ENCODE assay signal across 1 cellular context in genomic region chr9:131731237-131731995, GRCh38.
TF ChIP-seq lines count a peak whose summit lies in the region.

No MANE protein-coding gene starts in this region.

TF ChIP-seq in HepG2, 621 proteins besides CTCF, POLR2A, EP300 and RAD21 (continues in another document):
- TF ChIP-seq TBX3 (IDR thresholded peaks at IDR 0.05; ENCODE audit: borderline replicate concordance) (peak; percentile 77; the same call in 1 of the 2 replicates), NR2F6 (IDR thresholded peaks at IDR 0.05) (peak; percentile 70), NR2F6 (CRISPR knock-in tag; IDR thresholded peaks at IDR 0.05) (0 out of 2 replicates have a peak, but pooled peaks have one; percentile 36), NFIC (IDR thresholded peaks at IDR 0.05; ENCODE audit: low read length) (no peak), HOMEZ (CRISPR knock-in tag; IDR thresholded peaks at IDR 0.05; ENCODE audit: low read depth) (0 out of 2 replicates have a peak, but pooled peaks have one; percentile 26), ZNF703 (CRISPR knock-in tag; IDR thresholded peaks at IDR 0.05; ENCODE audit: borderline replicate concordance) (no peak), NR2F2 (IDR thresholded peaks at IDR 0.05; ENCODE audit: borderline replicate concordance, low read depth) (peak; percentile 66; the same call in 1 of the 2 replicates), RARA (CRISPR knock-in tag; IDR thresholded peaks at IDR 0.05) (peak; percentile 70; the same call in 1 of the 2 replicates), ARID5B (CRISPR knock-in tag; IDR thresholded peaks at IDR 0.05) (peak; percentile 69), ZNF501 (CRISPR knock-in tag; IDR thresholded peaks at IDR 0.05) (0 out of 2 replicates have a peak, but pooled peaks have one; percentile 41), DRAP1 (CRISPR knock-in tag; IDR thresholded peaks at IDR 0.05) (peak; percentile 16; the same call in 1 of the 2 replicates), RBM22 (optimal IDR thresholded peaks at IDR 0.05; ENCODE audit: low read length) (no peak), TBX2 (CRISPR knock-in tag; IDR thresholded peaks at IDR 0.05; ENCODE audit: borderline replicate concordance) (peak; percentile 76; the same call in 1 of the 2 replicates), SAP130 (CRISPR knock-in tag; IDR thresholded peaks at IDR 0.05; ENCODE audit: low read depth) (peak; percentile 80), BHLHE40 (IDR thresholded peaks at IDR 0.05; ENCODE audit: low read length) (no peak), SOX6 (IDR thresholded peaks at IDR 0.05) (no peak), SOX6 (CRISPR knock-in tag; IDR thresholded peaks at IDR 0.05) (peak; percentile 38; the same call in 1 of the 2 replicates), HDAC2 (CRISPR knock-in tag; IDR thresholded peaks at IDR 0.05) (peak; percentile 57; the same call in 1 of the 2 replicates), ZNF580 (CRISPR knock-in tag; IDR thresholded peaks at IDR 0.05; ENCODE audit: borderline replicate concordance, low read depth) (no peak), FOXP1 (IDR thresholded peaks at IDR 0.05) (peak; percentile 49; the same call in 1 of the 2 replicates), FOXP1 (CRISPR knock-in tag; IDR thresholded peaks at IDR 0.05) (peak; percentile 84), SOX13 (IDR thresholded peaks at IDR 0.05) (no peak), SOX13 (CRISPR knock-in tag; conservative IDR thresholded peaks at IDR 0.05 in 1 of 2, IDR thresholded peaks at IDR 0.05 in 1 of 2) (peak in 1 of 2 experiments; percentile 64; a peak in 1 of 4 replicates), HHEX (CRISPR knock-in tag; IDR thresholded peaks at IDR 0.05) (peak; percentile 58; the same call in 1 of the 2 replicates), SMAD1 (CRISPR knock-in tag; IDR thresholded peaks at IDR 0.05; ENCODE audit: borderline replicate concordance, low read depth) (no peak), FOSL2 (CRISPR knock-in tag; IDR thresholded peaks at IDR 0.05) (peak; percentile 66), ZNF609 (CRISPR knock-in tag; IDR thresholded peaks at IDR 0.05; ENCODE audit: borderline replicate concordance) (peak; percentile 36; the same call in 1 of the 2 replicates), ZNF335 (CRISPR knock-in tag; IDR thresholded peaks at IDR 0.05) (0 out of 2 replicates have a peak, but pooled peaks have one; percentile 46), ELF3 (CRISPR knock-in tag; IDR thresholded peaks at IDR 0.05) (0 out of 2 replicates have a peak, but pooled peaks have one; percentile 33), MLX (CRISPR knock-in tag; IDR thresholded peaks at IDR 0.05) (no peak), CC2D1A (CRISPR knock-in tag; IDR thresholded peaks at IDR 0.05) (no peak), RXRB (CRISPR knock-in tag; IDR thresholded peaks at IDR 0.05; ENCODE audit: borderline replicate concordance) (0 out of 2 replicates have a peak, but pooled peaks have one; percentile 32), ZNF850 (CRISPR knock-in tag; conservative IDR thresholded peaks at IDR 0.05) (no peak), HMG20A (CRISPR knock-in tag; IDR thresholded peaks at IDR 0.05; ENCODE audit: borderline replicate concordance) (peak; percentile 13; the same call in 1 of the 2 replicates), FOXP4 (CRISPR knock-in tag; IDR thresholded peaks at IDR 0.05) (peak; percentile 79), ETV5 (CRISPR knock-in tag; IDR thresholded peaks at IDR 0.05; ENCODE audit: borderline replicate concordance) (0 out of 2 replicates have a peak, but pooled peaks have one; percentile 14), MNT (IDR thresholded peaks at IDR 0.05) (peak; percentile 31; the same call in 1 of the 2 replicates), MBD4 (IDR thresholded peaks at IDR 0.05; ENCODE audit: borderline replicate concordance, low read length) (no peak), TFE3 (CRISPR knock-in tag; IDR thresholded peaks at IDR 0.05) (0 out of 2 replicates have a peak, but pooled peaks have one; percentile 25), ZNF317 (CRISPR knock-in tag; IDR thresholded peaks at IDR 0.05) (peak; percentile 93), BCL6 (CRISPR knock-in tag; IDR thresholded peaks at IDR 0.05) (0 out of 2 replicates have a peak, but pooled peaks have one; percentile 23), MXI1 (IDR thresholded peaks at IDR 0.05; ENCODE audit: borderline replicate concordance, low read depth, low read length) (peak; percentile 30; the same call in 1 of the 3 replicates), ZNF331 (CRISPR knock-in tag; IDR thresholded peaks at IDR 0.05) (0 out of 2 replicates have a peak, but pooled peaks have one; percentile 9), ZNF614 (CRISPR knock-in tag; IDR thresholded peaks at IDR 0.05; ENCODE audit: borderline replicate concordance) (0 out of 2 replicates have a peak, but pooled peaks have one; percentile 47)
